In genomic region chr12:113185180-113186032, GRCh38 we compare ENCODE assay signal across 8 cellular contexts. TPM values are rescaled to one million over a fixed set of nuclear protein-coding genes. Genes with fewer than 3 reads are reported as not detected.
DNase-seq lines count a peak whose midpoint lies in the region; ATAC-seq and TF ChIP-seq lines count a peak whose summit lies in the region.

TSS of gene DDX54 (minus strand) at chr12:113185478. CDS start at chr12:113185451, 27 bp downstream.
TSS of gene RITA1 (plus strand) at chr12:113185721. CDS start at chr12:113186747, 1,026 bp downstream.

- ATAC-seq in HG02642 (IDR thresholded peaks at IDR 0.05; ENCODE audit: poor library complexity, unreplicated experiment), result peak; percentile 59

- intact Hi-C loops in ascending aorta (cut with DNase I), result loop anchor here (1.0 to 10.0 kb wide), 6 partner anchors 8 to 779 kb away; partner anchors contain the start of genes PLBD2, RBM19 and SDSL
- intact Hi-C loops in vagina (cut with DNase I), result no loop called here

- H3K36me3 ChIP-seq in ascending aorta (peaks cover 7 to 13% of the 10 kb centered on the region in 2 donors), vagina (peaks cover 0 to 2% of the 10 kb centered on the region in 2 donors)

- no peaks in the 10 kb centered on the region for H3K9me3 ChIP-seq in ascending aorta
- no peaks in the 10 kb centered on the region for H3K9me3 ChIP-seq in vagina

- H3K4me1 ChIP-seq in ascending aorta (peaks cover 11 to 20% of the 10 kb centered on the region in 2 donors), vagina (peaks cover 31% of the 10 kb centered on the region)

- DNase-seq in GM13977 (ENCODE audit: low spot score), result peak; percentile 85
- peak; percentile 92 for DNase-seq in NCI-H1105 treated with DMSO at 0.1 percent for 48 hours (lab: John Stamatoyannopoulos, UW)
- DNase-seq in T-helper 22 cell (ENCODE audit: low read depth), result peak; percentile 68
- peak in 1 of 2 donors; percentile 86 for DNase-seq in ascending aorta (ENCODE audit: low spot score in 2 of 2)
- DNase-seq in hepatic stellate cell (ENCODE audit: low spot score), result peak; percentile 80
- DNase-seq in renal cortical epithelial cell (ENCODE audit: low read depth), result peak; percentile 30
- no peak for DNase-seq in vagina (ENCODE audit: extremely low spot score in 2 of 2)

- H3K4me3 ChIP-seq in ascending aorta (peak within 1 kb of the TSS; percentile 74 to 84), vagina (peak within 1 kb of the TSS; percentile 80 to 88)

- no peaks in the 10 kb centered on the region for H3K27me3 ChIP-seq in ascending aorta
- H3K27me3 ChIP-seq in vagina, result no peaks in the 10 kb centered on the region

- in situ Hi-C loops in GM13977 (cut with MboI; ENCODE audit: low pct_unique_long_range_greater_than_20kb, low sequenced_read_pairs, unreplicated experiment), result loop anchor here (25.0 kb wide), 1 partner anchor 227 kb away; the partner anchor contains the start of genes SDS and SDSL

- TF ChIP-seq POLR2A in vagina (IDR thresholded peaks at IDR 0.05), result no peak

- H3K27ac ChIP-seq in ascending aorta (peak within 1 kb of the TSS; percentile 89 to 96), vagina (peak within 1 kb of the TSS; percentile 80)

- TF ChIP-seq CTCF in GM13977 (IDR thresholded peaks at IDR 0.05; ENCODE audit: extremely low read depth, insufficient read depth, missing control alignments) (no peak), ascending aorta (IDR thresholded peaks at IDR 0.05) (no peak), vagina (IDR thresholded peaks at IDR 0.05) (peak in 1 of 3 experiments; percentile 1)

RNA-seq across cellular contexts. Expression of gene DDX54, which starts in this region (rescaled TPM):
- total RNA-seq in ascending aorta, result 97.0 TPM
- total RNA-seq in renal cortical epithelial cell, result 30.9 and 32.2 TPM in 2 replicates
- 52.5 TPM for total RNA-seq in vagina

RNA-seq across cellular contexts. Expression of gene RITA1, which starts in this region (rescaled TPM):
- total RNA-seq in ascending aorta, result 48.4 TPM
- total RNA-seq in renal cortical epithelial cell, result 27.1 and 31.1 TPM in 2 replicates
- total RNA-seq in vagina, result 14.5 TPM

Comparison
In these comparisons a context has a peak if more than half of its experiments do, and no peak if none do; other contexts are left out.
1. DNase-seq: peak in GM13977 (single experiment), NCI-H1105 treated with DMSO at 0.1 percent for 48 hours (single experiment), T-helper 22 cell (single experiment), hepatic stellate cell (single experiment) and renal cortical epithelial cell (single experiment); none in vagina (0 of 2).